In the genomic region with DNA sequence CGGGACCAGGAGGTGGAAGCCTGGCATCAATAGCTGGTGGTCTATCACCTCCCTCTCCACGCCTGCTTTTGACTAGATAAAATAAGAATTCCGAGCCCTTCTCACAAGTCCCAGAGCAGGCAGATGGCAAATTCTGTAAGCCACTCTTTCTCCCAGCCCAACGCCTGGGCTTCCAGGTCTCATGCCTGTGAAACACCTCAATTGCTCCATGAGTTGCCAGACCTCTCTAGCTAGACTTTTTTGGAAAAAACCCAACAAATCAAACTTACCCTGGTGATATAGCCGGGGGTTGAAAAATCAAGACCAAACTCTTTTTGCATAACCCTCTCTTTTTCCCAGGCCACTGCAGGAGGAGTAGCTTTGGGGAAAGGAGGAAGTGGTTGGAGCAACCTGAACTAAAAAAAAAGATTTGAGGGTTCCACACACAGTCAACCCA, we compare ENCODE assay signal across 8 cellular contexts. TPM values are rescaled to one million over a fixed set of nuclear protein-coding genes. Genes with fewer than 3 reads are reported as not detected.
DNase-seq lines count a peak whose midpoint lies in the region; ATAC-seq and TF ChIP-seq lines count a peak whose summit lies in the region.

No MANE protein-coding gene starts in this region.

- H2AFZ ChIP-seq in GM23248, result no peak overlapping the region

- H4K20me1 ChIP-seq in GM23248 (ENCODE audit: insufficient read depth), result no peaks in the 10 kb centered on the region

- H3K79me2 ChIP-seq in GM23248 (ENCODE audit: insufficient read depth), result peaks cover 35% of the 10 kb centered on the region

- H3K4me2 ChIP-seq in GM23248 (ENCODE audit: unreplicated experiment), result peak overlapping the region; percentile 98

- WGBS in GM23248 (ENCODE audit: low coverage in 1 of 2, low lambda C conversion rate in 2 of 2, missing lambda C conversion rate in 2 of 2), 2 experiments, result 52 to 58% methylated on average over 5 of the region's 5 CpGs
- WGBS in sigmoid colon, 2 donors, result 72 to 76% methylated on average over 5 of the region's 5 CpGs

- peaks cover 44% of the 10 kb centered on the region for H3K4me1 Mint-ChIP-seq in T-helper 17 cell

- H3K9me3 ChIP-seq in GM23248 (ENCODE audit: low read depth) (no peaks in the 10 kb centered on the region), T-helper 17 cell (ENCODE audit: control insufficient read depth, low read length, poor library complexity, severe bottlenecking) (no peaks in the 10 kb centered on the region), sigmoid colon (no peaks in the 10 kb centered on the region)

- H3K36me3 Mint-ChIP-seq in T-helper 17 cell (ENCODE audit: low read depth), result peaks cover 7% of the 10 kb centered on the region

- H3K36me3 ChIP-seq in GM23248 (ENCODE audit: low read depth) (peaks cover 17% of the 10 kb centered on the region), sigmoid colon (peaks cover 0 to 14% (median 0%) of the 10 kb centered on the region in 4 donors)

- H3F3A ChIP-seq in GM23248 (ENCODE audit: insufficient read depth), result peaks cover 48% of the 10 kb centered on the region

- in situ Hi-C loops in GM23248 (cut with MboI), result no loop called here

- no peaks in the 10 kb centered on the region for H3K27me3 Mint-ChIP-seq in T-helper 17 cell

- no peak for TF ChIP-seq CTCF in fibroblast of villous mesenchyme (IDR thresholded peaks at IDR 0.05; ENCODE audit: insufficient read depth, low read depth, low read length)
- TF ChIP-seq CTCF in sigmoid colon (IDR thresholded peaks at IDR 0.05), result no peak

- H3K4me3 ChIP-seq in GM23248, result peak overlapping the region; percentile 64
- peak overlapping the region; percentile 42 for H3K4me3 ChIP-seq in fibroblast of villous mesenchyme (ENCODE audit: low read depth, low read length)
- peak overlapping the region; percentile 21 to 54 (median 46) for H3K4me3 ChIP-seq in sigmoid colon

- H3K27me3 ChIP-seq in GM23248 (replicated peaks; ENCODE audit: insufficient read depth) (no peaks in the 10 kb centered on the region), sigmoid colon (no peaks in the 10 kb centered on the region)

- H3K9me2 ChIP-seq in GM23248 (ENCODE audit: insufficient read depth), result no peaks in the 10 kb centered on the region

- peak overlapping the region; percentile 98 for H3K27ac Mint-ChIP-seq in T-helper 17 cell

- peak overlapping the region; percentile 90 for H3K4me3 Mint-ChIP-seq in T-helper 17 cell

- no peak for DNase-seq in GM23248
- DNase-seq in T-helper 17 cell, result no peak
- no peak for DNase-seq in fibroblast of villous mesenchyme (ENCODE audit: low read depth)
- no peak for DNase-seq in sigmoid colon

- ATAC-seq in T-helper 17 cell, result no peak
- no peak for ATAC-seq in GM19328 (IDR thresholded peaks at IDR 0.05; ENCODE audit: unreplicated experiment)
- no peak for ATAC-seq in HG02623 (IDR thresholded peaks at IDR 0.05; ENCODE audit: unreplicated experiment)
- no peak for ATAC-seq in HG02642 (IDR thresholded peaks at IDR 0.05; ENCODE audit: poor library complexity, unreplicated experiment)
- no peak for ATAC-seq in HG03460 (IDR thresholded peaks at IDR 0.05; ENCODE audit: unreplicated experiment)

- no peak for TF ChIP-seq EP300 in sigmoid colon (IDR thresholded peaks at IDR 0.05)

- intact Hi-C loops in sigmoid colon (cut with DNase I), result loop anchor here (2.0 to 10.0 kb wide), 4 partner anchors 41 to 491 kb away; partner anchors contain the start of genes EDEM1 and ITPR1

- H3K27ac ChIP-seq in GM23248 (peak overlapping the region; percentile 98), sigmoid colon (peak overlapping the region; percentile 98 to 99 (median 98))

- no peak for TF ChIP-seq POLR2A in sigmoid colon (IDR thresholded peaks at IDR 0.05)

- H3K4me1 ChIP-seq in GM23248 (ENCODE audit: insufficient read depth) (peaks cover 51% of the 10 kb centered on the region), sigmoid colon (peaks cover 0 to 73% (median 64%) of the 10 kb centered on the region in 4 donors)

- H3K9ac ChIP-seq in GM23248, result peak overlapping the region; percentile 99

RNA-seq across cellular contexts. Expression of gene BHLHE40, which starts 7.0 kb away (rescaled TPM):
- 27.6 and 33.9 TPM in 2 replicates for total RNA-seq in GM23248 (2014; rRNA removed; shearing (Covaris generic))
- polyA plus RNA-seq in GM23248 (2016; fragmentation: Nextera tagmentation; extraction: Ambion mirVana) (42.9 TPM in 2 replicates), sigmoid colon (10 to 100 TPM; 11.1 to 32.2 (median 22.2) TPM)
- total RNA-seq in T-helper 17 cell (100 to 1,000 TPM; 295 to 329 TPM), fibroblast of villous mesenchyme (53.5 and 75.7 TPM in 2 replicates), sigmoid colon (10 to 100 TPM; 12.5 to 81.9 (median 24.3) TPM)
